Comparison of ENCODE assay signal across 32 cellular contexts in genomic region chr1:20533635-20534034, GRCh38. TPM values are rescaled to one million over a fixed set of nuclear protein-coding genes. Genes with fewer than 3 reads are reported as not detected.
"Had no signal": no experiment of that assay in that cellular context is flagged by ENCODE, and none has a peak within 500 bp of the region (broad histone marks: within the 10 kb centered on the region; RNA-seq: fewer than 3 reads in every experiment).

No MANE protein-coding gene starts in this region.

- H3K27ac Mint-ChIP-seq: memory B cell; naive B cell; natural killer cell treated with Interleukin-12 subunit alpha and Interleukin-12 subunit beta and Interleukin-15 and Interleukin-18, amount 100 ng/mL, for 72 hours; stimulated activated naive CD8-positive, alpha-beta T cell treated with anti-CD3 and anti-CD28 coated beads, Interleukin-15, amount 100 ng/mL, for 72 hours had no signal

- H3K4me3 ChIP-seq: coronary artery, esophagus squamous epithelium, heart right ventricle, lung, mucosa of descending colon, ovary, smooth muscle cell, suprapubic skin, transverse colon, upper lobe of right lung, vagina had no signal

- H3K4me3 Mint-ChIP-seq: memory B cell; naive B cell; natural killer cell treated with Interleukin-12 subunit alpha and Interleukin-12 subunit beta and Interleukin-15 and Interleukin-18, amount 100 ng/mL, for 72 hours; stimulated activated naive CD8-positive, alpha-beta T cell treated with anti-CD3 and anti-CD28 coated beads, Interleukin-15, amount 100 ng/mL, for 72 hours had no signal

- H3K4me2 ChIP-seq: smooth muscle cell had no signal

- H3K27ac ChIP-seq: coronary artery, esophagus squamous epithelium, suprapubic skin, transverse colon, upper lobe of right lung, vagina had no signal

- H3K36me3 Mint-ChIP-seq: memory B cell; naive B cell; natural killer cell treated with Interleukin-12 subunit alpha and Interleukin-12 subunit beta and Interleukin-15 and Interleukin-18, amount 100 ng/mL, for 72 hours had no signal

- H3K4me1 ChIP-seq: esophagus squamous epithelium, suprapubic skin, transverse colon, upper lobe of right lung, vagina had no signal

- ATAC-seq: left colon; mucosa of descending colon; sciatic nerve; stimulated activated naive CD8-positive, alpha-beta T cell treated with anti-CD3 and anti-CD28 coated beads, Interleukin-15, amount 100 ng/mL, for 72 hours; upper lobe of right lung had no signal

- DNase-seq: dermis blood vessel endothelial cell; effector memory CD4-positive, alpha-beta T cell; erythroblast; esophagus squamous epithelium; foreskin melanocyte; glutamatergic neuron; heart right ventricle; hippocampal formation; kidney glomerular epithelial cell; left colon; left ventricle myocardium superior; mucosa of descending colon; naive B cell; occipital lobe; ovary; stimulated activated CD4-positive, alpha-beta T cell treated with anti-CD3 and anti-CD28 coated beads, Interleukin-12 subunit alpha, Interleukin-12 subunit beta, amount 100 ng/mL, for 4 hours; stimulated activated CD4-positive, alpha-beta T cell treated with anti-CD3 and anti-CD28 coated beads, Interleukin-1b, Interleukin-23, amount 100 ng/mL, for 48 hours; stimulated activated CD4-positive, alpha-beta T cell treated with anti-CD3 and anti-CD28 coated beads, Interleukin-4, amount 100 ng/mL, for 1 hour; stimulated activated CD8-positive, alpha-beta memory T cell treated with anti-CD3 and anti-CD28 coated beads, Interleukin-4, amount 100 ng/mL, for 48 hours; stimulated activated naive CD4-positive, alpha-beta T cell; stimulated activated naive CD8-positive, alpha-beta T cell treated with anti-CD3 and anti-CD28 coated beads, Interleukin-15, amount 100 ng/mL, for 72 hours; transverse colon; upper lobe of right lung had no signal

- H3K27me3 ChIP-seq: ovary, vagina had no signal

- H3K4me1 Mint-ChIP-seq: memory B cell; naive B cell; stimulated activated naive CD8-positive, alpha-beta T cell treated with anti-CD3 and anti-CD28 coated beads, Interleukin-15, amount 100 ng/mL, for 72 hours had no signal

- H3K9me3 ChIP-seq: esophagus squamous epithelium, heart right ventricle, mucosa of descending colon, ovary, suprapubic skin, transverse colon, upper lobe of right lung, vagina had no signal

- H3K9me3 Mint-ChIP-seq: memory B cell; natural killer cell treated with Interleukin-12 subunit alpha and Interleukin-12 subunit beta and Interleukin-15 and Interleukin-18, amount 100 ng/mL, for 72 hours; stimulated activated naive CD8-positive, alpha-beta T cell treated with anti-CD3 and anti-CD28 coated beads, Interleukin-15, amount 100 ng/mL, for 72 hours had no signal

- H3K36me3 ChIP-seq: esophagus squamous epithelium, heart right ventricle, ovary, suprapubic skin, transverse colon, upper lobe of right lung, vagina had no signal

RNA-seq across cellular contexts. Expression of gene FAM43B, which starts 18.7 kb away (rescaled TPM):
- total RNA-seq: dermis blood vessel endothelial cell; natural killer cell treated with Interleukin-12 subunit alpha and Interleukin-12 subunit beta and Interleukin-15 and Interleukin-18, amount 100 ng/mL, for 72 hours; pulmonary artery endothelial cell; transverse colon; vagina had no signal

RNA-seq across cellular contexts. Expression of gene CDA, which starts 55.3 kb away (rescaled TPM):
- total RNA-seq: natural killer cell treated with Interleukin-12 subunit alpha and Interleukin-12 subunit beta and Interleukin-15 and Interleukin-18, amount 100 ng/mL, for 72 hours; occipital lobe had no signal
